19 cellular contexts compared by ENCODE assay signal in genomic region chr1:155116113-155116764, GRCh38. TPM values are rescaled to one million over a fixed set of nuclear protein-coding genes. Genes with fewer than 3 reads are reported as not detected.
A peak's percentile ranks its signal among the peaks of the same experiment; 100 is the strongest.
DNase-seq lines count a peak whose midpoint lies in the region; ATAC-seq and TF ChIP-seq lines count a peak whose summit lies in the region.
"Had no signal": no experiment of that assay in that cellular context is flagged by ENCODE, and none has a peak within 500 bp of the region (broad histone marks: within the 10 kb centered on the region; RNA-seq: fewer than 3 reads in every experiment).

No MANE protein-coding gene starts in this region.

- TF ChIP-seq CTCF in natural killer cell (IDR thresholded peaks at IDR 0.05) (no peak), left lung (IDR thresholded peaks at IDR 0.05) (no peak), neural progenitor cell (IDR thresholded peaks at IDR 0.05) (no peak), upper lobe of right lung (IDR thresholded peaks at IDR 0.05) (no peak), coronary artery (IDR thresholded peaks at IDR 0.05) (no peak)

- H3K9me3 ChIP-seq in left lung (no peaks in the 10 kb centered on the region), neural progenitor cell (ENCODE audit: low read depth) (no peaks in the 10 kb centered on the region), upper lobe of right lung (no peaks in the 10 kb centered on the region)
- H3K9me3 ChIP-seq: BLaER1 treated with 17β-estradiol and CSF1 and Interleukin-3, amounts not matched to agents 10 nM and 100 nM; HAP-1 had no signal

- H3K4me3 ChIP-seq in left lung (no peak overlapping the region), neural progenitor cell (no peak overlapping the region), upper lobe of right lung (no peak overlapping the region), coronary artery (no peak overlapping the region)
- H3K4me3 ChIP-seq: BLaER1 treated with 17β-estradiol and CSF1 and Interleukin-3, amounts not matched to agents 10 nM and 100 nM; GM12878; HAP-1 had no signal

- H3K79me2 ChIP-seq in neural progenitor cell (ENCODE audit: low read depth), result no peaks in the 10 kb centered on the region

- ATAC-seq in natural killer cell treated with Interleukin-12 subunit alpha and Interleukin-12 subunit beta and Interleukin-15 and Interleukin-18, amount 100 ng/mL, for 72 hours, result no peak
- ATAC-seq in natural killer cell (no peak), left lung (peak; percentile 81), upper lobe of right lung (peak; percentile 85), Right ventricle myocardium superior (ENCODE audit: poor library complexity) (no peak), GM18867 (IDR thresholded peaks at IDR 0.05; ENCODE audit: unreplicated experiment) (no peak)
- ATAC-seq: CD8-positive, alpha-beta T cell; GM12878 had no signal

- H3K27ac ChIP-seq in left lung (peak overlapping the region; percentile 33 to 44), neural progenitor cell (no peak overlapping the region), upper lobe of right lung (peak overlapping the region; percentile 47), coronary artery (no peak overlapping the region)
- H3K27ac ChIP-seq: BLaER1 treated with 17β-estradiol and CSF1 and Interleukin-3, amounts not matched to agents 10 nM and 100 nM had no signal

- no peaks in the 10 kb centered on the region for H4K20me1 ChIP-seq in neural progenitor cell (ENCODE audit: low read depth)
- H4K20me1 ChIP-seq: BLaER1 treated with 17β-estradiol and CSF1 and Interleukin-3, amounts not matched to agents 10 nM and 100 nM had no signal

- no peaks in the 10 kb centered on the region for H3K36me3 Mint-ChIP-seq in natural killer cell treated with Interleukin-12 subunit alpha and Interleukin-12 subunit beta and Interleukin-15 and Interleukin-18, amount 100 ng/mL, for 72 hours
- H3K36me3 Mint-ChIP-seq in natural killer cell (no peaks in the 10 kb centered on the region), neural progenitor cell (no peaks in the 10 kb centered on the region)
- H3K36me3 Mint-ChIP-seq: CD8-positive, alpha-beta T cell had no signal

- no peaks in the 10 kb centered on the region for H3K27me3 ChIP-seq in left lung
- peaks cover 31% of the 10 kb centered on the region for H3K27me3 ChIP-seq in neural progenitor cell
- H3K27me3 ChIP-seq in upper lobe of right lung, result no peaks in the 10 kb centered on the region

- peak; percentile 32 for DNase-seq in natural killer cell treated with Interleukin-12 subunit alpha and Interleukin-12 subunit beta and Interleukin-15 and Interleukin-18, amount 100 ng/mL, for 72 hours (ENCODE audit: low spot score)
- DNase-seq in natural killer cell, result no peak
- DNase-seq in left lung, result peak in 1 of 2 donors; percentile 74
- DNase-seq in neural progenitor cell (ENCODE audit: low spot score), result no peak
- DNase-seq in upper lobe of right lung, result peak; percentile 84
- DNase-seq in Right ventricle myocardium superior, result no peak
- no peak for DNase-seq in coronary artery (ENCODE audit: low spot score)
- DNase-seq: Calu3; CD8-positive, alpha-beta T cell; DMS 273 treated with DMSO at 0.1 percent for 48 hours; DMS53; DND-41; EL; IMR-90 had no signal

- peaks cover 6 to 12% of the 10 kb centered on the region in 2 donors for H3K27me3 Mint-ChIP-seq in natural killer cell treated with Interleukin-12 subunit alpha and Interleukin-12 subunit beta and Interleukin-15 and Interleukin-18, amount 100 ng/mL, for 72 hours
- H3K27me3 Mint-ChIP-seq in natural killer cell (ENCODE audit: low read depth in 2 of 2) (peaks cover 0 to 7% of the 10 kb centered on the region in 2 donors), neural progenitor cell (ENCODE audit: insufficient read depth, low read depth) (peaks cover 14% of the 10 kb centered on the region)

- H3K36me3 ChIP-seq in left lung (no peaks in the 10 kb centered on the region), neural progenitor cell (no peaks in the 10 kb centered on the region), upper lobe of right lung (no peaks in the 10 kb centered on the region)
- H3K36me3 ChIP-seq: BLaER1 treated with 17β-estradiol and CSF1 and Interleukin-3, amounts not matched to agents 10 nM and 100 nM; HAP-1 had no signal

- no peak overlapping the region for H3K4me2 ChIP-seq in neural progenitor cell
- H3K4me2 ChIP-seq: BLaER1 treated with 17β-estradiol and CSF1 and Interleukin-3, amounts not matched to agents 10 nM and 100 nM had no signal

- H3K4me1 ChIP-seq in left lung, result no peaks in the 10 kb centered on the region
- H3K4me1 ChIP-seq in neural progenitor cell, result no peaks in the 10 kb centered on the region
- H3K4me1 ChIP-seq in upper lobe of right lung, result no peaks in the 10 kb centered on the region
- H3K4me1 ChIP-seq: HAP-1 had no signal

- no peak overlapping the region for H2AFZ ChIP-seq in neural progenitor cell (replicated peaks)

- intact Hi-C loops in natural killer cell (cut with micrococcal nuclease) (no loop called here), left lung (cut with DNase I) (no loop called here), upper lobe of right lung (cut with DNase I) (no loop called here), Right ventricle myocardium superior (cut with DNase I) (no loop called here)

- H3F3A ChIP-seq in neural progenitor cell (ENCODE audit: low read depth), result peaks cover 5% of the 10 kb centered on the region

- no peak overlapping the region for H3K9ac ChIP-seq in neural progenitor cell
- H3K9ac ChIP-seq: BLaER1 treated with 17β-estradiol and CSF1 and Interleukin-3, amounts not matched to agents 10 nM and 100 nM had no signal

- H3K9me3 Mint-ChIP-seq in natural killer cell treated with Interleukin-12 subunit alpha and Interleukin-12 subunit beta and Interleukin-15 and Interleukin-18, amount 100 ng/mL, for 72 hours, result no peaks in the 10 kb centered on the region
- H3K9me3 Mint-ChIP-seq in natural killer cell (no peaks in the 10 kb centered on the region), neural progenitor cell (no peaks in the 10 kb centered on the region)
- H3K9me3 Mint-ChIP-seq: CD8-positive, alpha-beta T cell had no signal

- H3K27ac Mint-ChIP-seq in natural killer cell treated with Interleukin-12 subunit alpha and Interleukin-12 subunit beta and Interleukin-15 and Interleukin-18, amount 100 ng/mL, for 72 hours, result no peak overlapping the region
- H3K27ac Mint-ChIP-seq in natural killer cell, result no peak overlapping the region
- H3K27ac Mint-ChIP-seq in neural progenitor cell, result no peak overlapping the region
- H3K27ac Mint-ChIP-seq: B cell; CD8-positive, alpha-beta T cell had no signal

- H3K4me3 Mint-ChIP-seq in natural killer cell treated with Interleukin-12 subunit alpha and Interleukin-12 subunit beta and Interleukin-15 and Interleukin-18, amount 100 ng/mL, for 72 hours, result no peak overlapping the region
- no peak overlapping the region for H3K4me3 Mint-ChIP-seq in natural killer cell
- peak overlapping the region; percentile 3 for H3K4me3 Mint-ChIP-seq in neural progenitor cell
- H3K4me3 Mint-ChIP-seq: B cell; CD8-positive, alpha-beta T cell had no signal

- H3K4me1 Mint-ChIP-seq in natural killer cell treated with Interleukin-12 subunit alpha and Interleukin-12 subunit beta and Interleukin-15 and Interleukin-18, amount 100 ng/mL, for 72 hours (ENCODE audit: low read depth in 2 of 2), result no peaks in the 10 kb centered on the region
- H3K4me1 Mint-ChIP-seq in natural killer cell (no peaks in the 10 kb centered on the region), neural progenitor cell (peaks cover 5% of the 10 kb centered on the region)
- H3K4me1 Mint-ChIP-seq: B cell had no signal

RNA-seq across cellular contexts. Expression of gene EFNA1, which starts 11.4 kb away (rescaled TPM):
- total RNA-seq in natural killer cell treated with Interleukin-12 subunit alpha and Interleukin-12 subunit beta and Interleukin-15 and Interleukin-18, amount 100 ng/mL, for 72 hours, result not detected
- total RNA-seq in natural killer cell (1 to 10 TPM; 1.5 to 1.9 (median 1.9) TPM), left lung (100 to 1,000 TPM in 1 of 2 donors, 10 to 100 TPM in 1; 63.7 to 148 TPM), neural progenitor cell (ENCODE audit: low replicate concordance) (0.34 and 0.65 TPM in 2 replicates), upper lobe of right lung (178 TPM), Right ventricle myocardium superior (41.5 TPM)
- total RNA-seq: B cell had no signal

RNA-seq across cellular contexts. Expression of gene SLC50A1, which starts 19.4 kb away (rescaled TPM):
- 10 to 100 TPM; 28.8 to 36.3 TPM for total RNA-seq in natural killer cell treated with Interleukin-12 subunit alpha and Interleukin-12 subunit beta and Interleukin-15 and Interleukin-18, amount 100 ng/mL, for 72 hours
- total RNA-seq in natural killer cell (10 to 100 TPM; 31.7 to 33.5 (median 32.7) TPM), left lung (10 to 100 TPM; 46.6 to 64.6 TPM), neural progenitor cell (ENCODE audit: low replicate concordance) (14.4 and 29.0 TPM in 2 replicates), upper lobe of right lung (44.7 TPM), Right ventricle myocardium superior (7.1 TPM)

RNA-seq across cellular contexts. Expression of gene DPM3, which starts 24.1 kb away (rescaled TPM):
- 10 to 100 TPM; 26.0 to 31.1 TPM for total RNA-seq in natural killer cell treated with Interleukin-12 subunit alpha and Interleukin-12 subunit beta and Interleukin-15 and Interleukin-18, amount 100 ng/mL, for 72 hours
- total RNA-seq in natural killer cell (10 to 100 TPM; 26.8 to 45.7 (median 41.5) TPM), left lung (10 to 100 TPM; 63.1 to 91.0 TPM), neural progenitor cell (ENCODE audit: low replicate concordance) (16.8 and 133 TPM in 2 replicates), upper lobe of right lung (71.1 TPM), Right ventricle myocardium superior (49.4 TPM)

RNA-seq across cellular contexts. Expression of gene EFNA3, which starts 37.6 kb away (rescaled TPM):
- total RNA-seq in natural killer cell treated with Interleukin-12 subunit alpha and Interleukin-12 subunit beta and Interleukin-15 and Interleukin-18, amount 100 ng/mL, for 72 hours, result 1 to 10 TPM in 1 of 2 donors, not detected in 1; 1.2 TPM
- total RNA-seq in natural killer cell (1 to 10 TPM in 1 of 3 donors, under 1 TPM in 2; 0.52 to 1.1 (median 0.68) TPM), left lung (1 to 10 TPM; 1.1 to 2.0 TPM), neural progenitor cell (ENCODE audit: low replicate concordance) (4.0 and 9.6 TPM in 2 replicates), upper lobe of right lung (1.0 TPM), Right ventricle myocardium superior (0.75 TPM)

RNA-seq across cellular contexts. Expression of gene EFNA4, which starts 52.7 kb away (rescaled TPM):
- total RNA-seq in natural killer cell treated with Interleukin-12 subunit alpha and Interleukin-12 subunit beta and Interleukin-15 and Interleukin-18, amount 100 ng/mL, for 72 hours, result 1 to 10 TPM; 1.7 to 4.7 TPM
- total RNA-seq in natural killer cell, result 1 to 10 TPM; 4.6 to 6.8 (median 5.5) TPM
- 10 to 100 TPM in 1 of 2 donors, 1 to 10 TPM in 1; 8.6 to 11.2 TPM for total RNA-seq in left lung
- total RNA-seq in neural progenitor cell (ENCODE audit: low replicate concordance), result 10.7 and 18.4 TPM in 2 replicates
- 5.3 TPM for total RNA-seq in upper lobe of right lung
- 2.6 TPM for total RNA-seq in Right ventricle myocardium superior

Comparison
In these comparisons a context has a peak if more than half of its experiments do, and no peak if none do; other contexts are left out.
1. DNase-seq: peak in natural killer cell treated with Interleukin-12 subunit alpha and Interleukin-12 subunit beta and Interleukin-15 and Interleukin-18, amount 100 ng/mL, for 72 hours (single experiment) and upper lobe of right lung (single experiment); none in natural killer cell (single experiment), neural progenitor cell (single experiment), Right ventricle myocardium superior (single experiment) and coronary artery (single experiment).
2. ATAC-seq: peak in left lung (single experiment) and upper lobe of right lung (single experiment); none in natural killer cell treated with Interleukin-12 subunit alpha and Interleukin-12 subunit beta and Interleukin-15 and Interleukin-18, amount 100 ng/mL, for 72 hours (0 of 2), natural killer cell (0 of 3), Right ventricle myocardium superior (single experiment) and GM18867 (single experiment).
3. H3K27ac ChIP-seq: peak in left lung (2 of 2) and upper lobe of right lung (single experiment); none in neural progenitor cell (single experiment) and coronary artery (0 of 2).
4. RNA of gene EFNA1, which starts 11.4 kb away (total RNA-seq): 178 TPM in upper lobe of right lung (single experiment), 63.7 to 148 TPM in left lung and 41.5 TPM in Right ventricle myocardium superior (single experiment); 1.5 to 1.9 TPM in natural killer cell, 0.34 to 0.65 TPM in neural progenitor cell and not detected in natural killer cell treated with Interleukin-12 subunit alpha and Interleukin-12 subunit beta and Interleukin-15 and Interleukin-18, amount 100 ng/mL, for 72 hours; every median in the first group is over 10 times any median in the second.